Comparison of ENCODE assay signal across 12 cellular contexts in the genomic region with DNA sequence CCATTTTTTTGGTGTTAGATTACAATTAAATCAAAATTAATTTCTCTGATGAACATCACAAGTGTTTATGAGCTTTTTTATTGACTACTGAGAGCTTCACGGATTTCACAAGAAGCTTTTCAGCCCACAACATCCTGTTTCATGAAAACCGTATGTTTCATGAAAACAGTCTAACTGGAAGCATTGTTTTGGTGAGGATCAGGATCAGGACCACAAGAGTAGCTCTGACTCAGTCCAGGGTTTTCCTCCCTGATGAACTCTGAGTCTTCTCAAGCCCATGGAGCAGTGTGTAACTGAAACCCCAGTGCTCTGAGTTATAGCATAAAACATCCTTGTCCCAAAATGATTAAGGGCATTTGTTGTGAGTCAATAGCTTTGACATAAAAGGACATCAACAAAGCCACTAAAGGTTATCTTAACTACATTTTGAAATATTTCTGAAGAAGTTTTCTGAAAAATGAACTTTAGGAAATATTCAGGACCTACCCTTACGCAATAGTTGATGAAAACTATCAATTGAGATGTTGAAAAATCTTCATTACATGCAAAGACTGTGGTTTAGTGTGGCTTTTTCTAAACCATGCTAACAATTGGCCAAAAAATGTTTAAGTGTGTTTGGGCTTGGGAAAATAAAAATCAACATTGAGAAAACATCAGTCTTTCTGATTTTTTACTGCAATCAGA. TPM values are rescaled to one million over a fixed set of nuclear protein-coding genes. Genes with fewer than 3 reads are reported as not detected.
DNase-seq lines count a peak whose midpoint lies in the region; ATAC-seq and TF ChIP-seq lines count a peak whose summit lies in the region.
"Had no signal": no experiment of that assay in that cellular context is flagged by ENCODE, and none has a peak within 500 bp of the region (broad histone marks: within the 10 kb centered on the region; RNA-seq: fewer than 3 reads in every experiment).

No MANE protein-coding gene starts in this region.

- no peaks in the 10 kb centered on the region for H4K20me1 ChIP-seq in PC-3 (ENCODE audit: low read length)

- H3K79me2 ChIP-seq in PC-3 (ENCODE audit: low read length), result no peaks in the 10 kb centered on the region

- H3K9me3 ChIP-seq in PC-3 (ENCODE audit: low read length) (no peaks in the 10 kb centered on the region), Caco-2 (no peaks in the 10 kb centered on the region)
- H3K9me3 ChIP-seq: thyroid gland had no signal

- POLR2A ChIA-PET in PC-3 (lab: Charles Lee; ENCODE audit: unreplicated experiment), result no interaction called here
- POLR2A ChIA-PET in Caco-2 (lab: Charles Lee), result no interaction called here

- H3K4me1 ChIP-seq in PC-3 (ENCODE audit: insufficient read depth, low read length) (peaks cover 15% of the 10 kb centered on the region), Caco-2 (peaks cover 9% of the 10 kb centered on the region)
- H3K4me1 ChIP-seq: thyroid gland had no signal

- CTCF ChIA-PET in PC-3 (lab: Charles Lee) (no interaction called here), Caco-2 (lab: Charles Lee) (no interaction called here)

- no peak overlapping the region for H3K27ac Mint-ChIP-seq in activated naive CD8-positive, alpha-beta T cell treated with anti-CD3 and anti-CD28 coated beads, Interleukin-2, amount 50 U/mL, for 24 hours
- no peak overlapping the region for H3K27ac Mint-ChIP-seq in activated naive CD8-positive, alpha-beta T cell treated with anti-CD3 and anti-CD28 coated beads for 36 hours
- no peak overlapping the region for H3K27ac Mint-ChIP-seq in Caco-2 (ENCODE audit: unreplicated experiment)

- H3K4me1 Mint-ChIP-seq in activated naive CD8-positive, alpha-beta T cell treated with anti-CD3 and anti-CD28 coated beads, Interleukin-2, amount 50 U/mL, for 24 hours, result peaks cover 3% of the 10 kb centered on the region
- H3K4me1 Mint-ChIP-seq in activated naive CD8-positive, alpha-beta T cell treated with anti-CD3 and anti-CD28 coated beads for 36 hours, result peaks cover 4% of the 10 kb centered on the region
- peaks cover 30% of the 10 kb centered on the region for H3K4me1 Mint-ChIP-seq in Caco-2 (ENCODE audit: low read depth, unreplicated experiment)

- H3K4me2 ChIP-seq in PC-3 (ENCODE audit: low read length), result no peak overlapping the region

- H3K36me3 ChIP-seq in PC-3 (ENCODE audit: low read depth, low read length) (no peaks in the 10 kb centered on the region), Caco-2 (ENCODE audit: control insufficient read depth, insufficient read depth, low read length) (no peaks in the 10 kb centered on the region)
- H3K36me3 ChIP-seq: thyroid gland had no signal

- H3K4me3 ChIP-seq in PC-3 (ENCODE audit: low read length) (no peak overlapping the region), fibroblast of villous mesenchyme (ENCODE audit: low read depth, low read length) (no peak overlapping the region), Caco-2 (ENCODE audit: low read depth, low read length) (no peak overlapping the region)
- H3K4me3 ChIP-seq: thyroid gland had no signal

- DNase-seq in activated naive CD8-positive, alpha-beta T cell treated with anti-CD3 and anti-CD28 coated beads, Interleukin-2, amount 50 U/mL, for 24 hours, result no peak
- DNase-seq in activated naive CD8-positive, alpha-beta T cell treated with anti-CD3 and anti-CD28 coated beads for 36 hours, result no peak
- DNase-seq in PC-3, result peak; percentile 8
- DNase-seq in fibroblast of villous mesenchyme (ENCODE audit: low read depth), result peak; percentile 91
- no peak for DNase-seq in activated CD4-positive, CD25-positive, alpha-beta regulatory T cell treated with anti-CD3 and anti-CD28 coated beads, Interleukin-2, amount 50 U/mL, for 72 hours
- DNase-seq in midbrain (lab: John Stamatoyannopoulos, UW), result no peak
- no peak for DNase-seq in Caco-2
- DNase-seq: ACHN; activated T-cell treated with anti-CD3 and anti-CD28 coated beads, Interleukin-2, amount 50 U/mL, for 1 hour; nucleus accumbens; thyroid gland had no signal

- no peak overlapping the region for H3K9ac ChIP-seq in PC-3 (ENCODE audit: low read length)

- no peak overlapping the region for H3K27ac ChIP-seq in PC-3 (ENCODE audit: low read length)
- H3K27ac ChIP-seq: thyroid gland had no signal

- peak; percentile 46 for ATAC-seq in activated naive CD8-positive, alpha-beta T cell treated with anti-CD3 and anti-CD28 coated beads, Interleukin-2, amount 50 U/mL, for 24 hours
- no peak for ATAC-seq in PC-3
- ATAC-seq in GM21528 (IDR thresholded peaks at IDR 0.05; ENCODE audit: low FRiP score, unreplicated experiment), result no peak

- H3K27me3 ChIP-seq in PC-3 (ENCODE audit: low read length), result no peaks in the 10 kb centered on the region
- no peaks in the 10 kb centered on the region for H3K27me3 ChIP-seq in Caco-2 (replicated peaks; ENCODE audit: control insufficient read depth, insufficient read depth, low read length)
- H3K27me3 ChIP-seq: thyroid gland had no signal

- H3K36me3 Mint-ChIP-seq in activated naive CD8-positive, alpha-beta T cell treated with anti-CD3 and anti-CD28 coated beads, Interleukin-2, amount 50 U/mL, for 24 hours (ENCODE audit: low read depth), result no peaks in the 10 kb centered on the region
- H3K36me3 Mint-ChIP-seq in activated naive CD8-positive, alpha-beta T cell treated with anti-CD3 and anti-CD28 coated beads for 36 hours, result no peaks in the 10 kb centered on the region
- peaks cover 12% of the 10 kb centered on the region for H3K36me3 Mint-ChIP-seq in Caco-2 (ENCODE audit: insufficient read depth, unreplicated experiment)

- no peak overlapping the region for H2AFZ ChIP-seq in PC-3 (ENCODE audit: low read length)

- intact Hi-C loops in PC-3 (cut with micrococcal nuclease) (no loop called here), Caco-2 (cut with micrococcal nuclease; ENCODE audit: unreplicated experiment) (loop anchor here (5.0 kb wide), 1 partner anchor 638 kb away; a partner anchor contains a TSS)

- no peaks in the 10 kb centered on the region for H3F3A ChIP-seq in PC-3 (ENCODE audit: low read length, unreplicated experiment)

- H3K9me3 Mint-ChIP-seq in activated naive CD8-positive, alpha-beta T cell treated with anti-CD3 and anti-CD28 coated beads, Interleukin-2, amount 50 U/mL, for 24 hours, result no peaks in the 10 kb centered on the region
- H3K9me3 Mint-ChIP-seq in activated naive CD8-positive, alpha-beta T cell treated with anti-CD3 and anti-CD28 coated beads for 36 hours, result no peaks in the 10 kb centered on the region
- peaks cover 8% of the 10 kb centered on the region for H3K9me3 Mint-ChIP-seq in Caco-2 (ENCODE audit: unreplicated experiment)

- TF ChIP-seq CTCF in PC-3 (conservative IDR thresholded peaks at IDR 0.05; ENCODE audit: low read depth, low read length), result no peak
- TF ChIP-seq CTCF in fibroblast of villous mesenchyme (IDR thresholded peaks at IDR 0.05; ENCODE audit: insufficient read depth, low read depth, low read length), result no peak
- no peak for TF ChIP-seq CTCF in Caco-2 (IDR thresholded peaks at IDR 0.05; ENCODE audit: insufficient read depth in 1 of 2, low read depth in 1 of 2, low read length in 1 of 2, severe bottlenecking in 1 of 2, unreplicated experiment in 1 of 2)

- H3K9me2 ChIP-seq in PC-3 (replicated peaks; ENCODE audit: low read length), result no peaks in the 10 kb centered on the region

- no peak overlapping the region for H3K4me3 Mint-ChIP-seq in activated naive CD8-positive, alpha-beta T cell treated with anti-CD3 and anti-CD28 coated beads, Interleukin-2, amount 50 U/mL, for 24 hours
- H3K4me3 Mint-ChIP-seq in activated naive CD8-positive, alpha-beta T cell treated with anti-CD3 and anti-CD28 coated beads for 36 hours, result no peak overlapping the region
- no peak overlapping the region for H3K4me3 Mint-ChIP-seq in Caco-2 (ENCODE audit: unreplicated experiment)

- H3K27me3 Mint-ChIP-seq in activated naive CD8-positive, alpha-beta T cell treated with anti-CD3 and anti-CD28 coated beads, Interleukin-2, amount 50 U/mL, for 24 hours, result no peaks in the 10 kb centered on the region
- H3K27me3 Mint-ChIP-seq in activated naive CD8-positive, alpha-beta T cell treated with anti-CD3 and anti-CD28 coated beads for 36 hours, result peaks cover 14% of the 10 kb centered on the region
- no peaks in the 10 kb centered on the region for H3K27me3 Mint-ChIP-seq in Caco-2 (ENCODE audit: insufficient read depth, unreplicated experiment)

- BruUV-seq in PC-3 (replicated peaks; lab: Mats Ljungman, UMichigan) (no TSS peak), Caco-2 (replicated peaks; lab: Mats Ljungman, UMichigan) (no TSS peak)

RNA-seq across cellular contexts. Expression of a gene that starts 49.3 kb away (rescaled TPM):
- 10 to 100 TPM; 46.7 to 47.1 TPM for total RNA-seq in activated naive CD8-positive, alpha-beta T cell treated with anti-CD3 and anti-CD28 coated beads for 36 hours
- total RNA-seq in PC-3 (2014; rRNA removed) (30.3 and 35.9 TPM in 2 replicates), fibroblast of villous mesenchyme (88.3 and 114 TPM in 2 replicates), Caco-2 (2022) (98.3 and 106 TPM in 2 replicates)

Comparison
In these comparisons a context has a peak if more than half of its experiments do, and no peak if none do; other contexts are left out.
1. DNase-seq: peak in PC-3 (single experiment) and fibroblast of villous mesenchyme (single experiment); none in activated naive CD8-positive, alpha-beta T cell treated with anti-CD3 and anti-CD28 coated beads, Interleukin-2, amount 50 U/mL, for 24 hours (single experiment), activated naive CD8-positive, alpha-beta T cell treated with anti-CD3 and anti-CD28 coated beads for 36 hours (single experiment), activated CD4-positive, CD25-positive, alpha-beta regulatory T cell treated with anti-CD3 and anti-CD28 coated beads, Interleukin-2, amount 50 U/mL, for 72 hours (single experiment), midbrain (single experiment) and Caco-2 (0 of 2).